ENCODE assay signal across 9 cellular contexts in the genomic region with DNA sequence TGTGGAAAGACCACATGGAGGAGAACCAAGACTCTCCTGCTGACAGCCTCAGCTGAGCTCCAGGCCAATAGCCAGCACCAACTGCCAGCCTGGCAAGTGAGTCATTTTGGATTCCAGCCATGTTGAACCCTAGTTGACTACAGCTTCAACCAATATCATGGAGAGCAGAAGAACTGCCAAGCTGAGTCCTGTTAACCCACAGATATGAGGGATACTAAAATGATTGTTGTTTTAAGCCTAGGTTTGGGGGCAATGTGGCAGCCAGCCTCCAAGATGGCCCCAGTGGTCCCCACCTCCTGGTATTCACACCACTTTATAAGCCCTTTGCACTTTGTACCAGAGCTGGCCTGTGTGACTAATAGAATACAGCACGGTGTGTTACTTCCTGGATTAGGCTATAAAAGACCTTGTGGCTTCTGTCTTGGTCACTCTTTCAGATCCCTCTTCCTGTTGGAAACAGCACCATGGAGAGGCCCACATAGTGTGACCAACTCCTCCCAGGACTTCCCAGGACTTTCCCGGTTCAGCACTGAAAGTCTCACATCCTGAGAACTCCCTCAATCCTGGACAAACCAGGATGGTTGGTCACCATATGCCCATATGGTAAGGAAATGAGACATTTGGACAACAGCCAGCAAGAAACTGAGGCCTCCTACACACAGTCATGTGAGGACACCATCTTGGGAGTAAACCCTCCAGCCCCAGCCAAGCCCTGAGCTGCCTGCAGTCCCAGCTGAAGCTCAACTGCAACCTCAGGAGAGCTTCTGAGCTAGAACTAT. TPM values are rescaled to one million over a fixed set of nuclear protein-coding genes. Genes with fewer than 3 reads are reported as not detected.
DNase-seq lines count a peak whose midpoint lies in the region; ATAC-seq, FAIRE-seq and TF ChIP-seq lines count a peak whose summit lies in the region.
"Had no signal": no experiment of that assay in that cellular context is flagged by ENCODE, and none has a peak within 500 bp of the region (broad histone marks: within the 10 kb centered on the region; RNA-seq: fewer than 3 reads in every experiment).

No MANE protein-coding gene starts in this region.

- no peaks in the 10 kb centered on the region for H3K36me3 ChIP-seq in Peyer's patch
- no peaks in the 10 kb centered on the region for H3K36me3 ChIP-seq in keratinocyte (ENCODE audit: control insufficient read depth in 2 of 2, extremely low read depth in 1 of 2, insufficient read depth in 2 of 2, low read length in 2 of 2)
- H3K36me3 ChIP-seq in left ventricle myocardium inferior = no peaks in the 10 kb centered on the region

- ATAC-seq in HG02798 (IDR thresholded peaks at IDR 0.05; ENCODE audit: poor library complexity, unreplicated experiment) = peak; percentile 70

- H4K20me1 ChIP-seq in keratinocyte (ENCODE audit: control insufficient read depth, extremely low read depth, insufficient read depth, low read length) = no peaks in the 10 kb centered on the region

- no peak overlapping the region for H3K4me3 ChIP-seq in Peyer's patch
- H3K4me3 ChIP-seq in keratinocyte (ENCODE audit: control insufficient read depth in 2 of 3, extremely low read depth in 1 of 3, insufficient read depth in 2 of 3, low read depth in 1 of 3, low read length in 3 of 3) = no peak overlapping the region
- H3K4me3 ChIP-seq in left ventricle myocardium inferior = no peak overlapping the region

- TF ChIP-seq POLR2A in Peyer's patch (IDR thresholded peaks at IDR 0.05) = peak; percentile 31 to 42

- FAIRE-seq in keratinocyte (lab: Jason Lieb, UNC) = peak; percentile 80
- FAIRE-seq: endometrium had no signal

- no peak overlapping the region for H3K27ac Mint-ChIP-seq in activated naive CD4-positive, alpha-beta T cell treated with anti-CD3 and anti-CD28 coated beads, Interleukin-2, amount 10 ng/mL, durations not matched to agents 7 days and 5 days

- TF ChIP-seq CTCF in GM10266 (IDR thresholded peaks at IDR 0.05; ENCODE audit: control insufficient read depth, insufficient read depth, low read depth, missing control alignments) (no peak), Peyer's patch (IDR thresholded peaks at IDR 0.05) (no peak), keratinocyte (optimal IDR thresholded peaks at IDR 0.05 in 1 of 3, IDR thresholded peaks at IDR 0.05 in 1 of 3, conservative IDR thresholded peaks at IDR 0.05 in 1 of 3; ENCODE audit: extremely low read depth in 1 of 3, insufficient read depth in 2 of 3, low read length in 3 of 3) (no peak), left ventricle myocardium inferior (IDR thresholded peaks at IDR 0.05; ENCODE audit: borderline replicate concordance) (no peak)

- peak overlapping the region; percentile 40 for H2AFZ ChIP-seq in keratinocyte (ENCODE audit: control insufficient read depth, low read length)

- no peaks in the 10 kb centered on the region for H3K9me1 ChIP-seq in keratinocyte (ENCODE audit: control insufficient read depth, extremely low read depth, insufficient read depth, low read length)

- CTCF ChIA-PET in activated naive CD4-positive, alpha-beta T cell treated with anti-CD3 and anti-CD28 coated beads, Interleukin-2, amount 10 ng/mL, durations not matched to agents 7 days and 5 days (lab: Charles Lee) = no interaction called here

- H3K4me1 ChIP-seq in Peyer's patch (peaks cover 0 to 12% (median 0%) of the 10 kb centered on the region in 4 donors), keratinocyte (ENCODE audit: control insufficient read depth, extremely low read depth, insufficient read depth, low read length) (peaks cover 15% of the 10 kb centered on the region), left ventricle myocardium inferior (peaks cover 8% of the 10 kb centered on the region)

- H3K27ac ChIP-seq in Peyer's patch = peak overlapping the region in 3 of 4 donors; percentile 37 to 73 (median 59)
- H3K27ac ChIP-seq in keratinocyte (ENCODE audit: control insufficient read depth, insufficient read depth, low read length) = no peak overlapping the region
- no peak overlapping the region for H3K27ac ChIP-seq in left ventricle myocardium inferior (replicated peaks)

- H3K9me3 ChIP-seq in Peyer's patch = no peaks in the 10 kb centered on the region
- no peaks in the 10 kb centered on the region for H3K9me3 ChIP-seq in keratinocyte (ENCODE audit: control insufficient read depth, low read depth, low read length)
- H3K9me3 ChIP-seq in left ventricle myocardium inferior (replicated peaks) = no peaks in the 10 kb centered on the region

- H3K36me3 Mint-ChIP-seq in activated naive CD4-positive, alpha-beta T cell treated with anti-CD3 and anti-CD28 coated beads, Interleukin-2, amount 10 ng/mL, durations not matched to agents 7 days and 5 days = no peaks in the 10 kb centered on the region

- DNase-seq in GM10266 (ENCODE audit: extremely low spot score) (peak; percentile 53), Peyer's patch (peak in 2 of 3 donors; percentile 50 to 76), keratinocyte (ENCODE audit: low read depth, low spot score) (peak; percentile 9), NCI-H146 treated with DMSO at 0.1 percent for 48 hours (lab: John Stamatoyannopoulos, UW; ENCODE audit: unreplicated experiment) (no peak), left ventricle myocardium inferior (no peak), NCI-H1417 (lab: John Stamatoyannopoulos, UW) (no peak)
- no peak for DNase-seq in activated naive CD4-positive, alpha-beta T cell treated with anti-CD3 and anti-CD28 coated beads, Interleukin-2, amount 10 ng/mL, durations not matched to agents 7 days and 5 days

- H3K4me2 ChIP-seq in keratinocyte (ENCODE audit: control insufficient read depth, extremely low read depth, insufficient read depth, low read depth, low read length) = peak overlapping the region; percentile 27

- intact Hi-C loops in left ventricle myocardium inferior (cut with micrococcal nuclease) = no loop called here

- dilution Hi-C loops in keratinocyte (cut with MboI; ENCODE audit: extremely low pct_ligation_motif_present, low sequenced_read_pairs) = no loop called here

- no peaks in the 10 kb centered on the region for H3K79me2 ChIP-seq in keratinocyte (ENCODE audit: control insufficient read depth, insufficient read depth, low read length)

- peaks cover 2% of the 10 kb centered on the region for H3K9me3 Mint-ChIP-seq in activated naive CD4-positive, alpha-beta T cell treated with anti-CD3 and anti-CD28 coated beads, Interleukin-2, amount 10 ng/mL, durations not matched to agents 7 days and 5 days

- no peak overlapping the region for H3K4me3 Mint-ChIP-seq in activated naive CD4-positive, alpha-beta T cell treated with anti-CD3 and anti-CD28 coated beads, Interleukin-2, amount 10 ng/mL, durations not matched to agents 7 days and 5 days

- no peaks in the 10 kb centered on the region for H3K4me1 Mint-ChIP-seq in activated naive CD4-positive, alpha-beta T cell treated with anti-CD3 and anti-CD28 coated beads, Interleukin-2, amount 10 ng/mL, durations not matched to agents 7 days and 5 days

- H3K27me3 Mint-ChIP-seq in activated naive CD4-positive, alpha-beta T cell treated with anti-CD3 and anti-CD28 coated beads, Interleukin-2, amount 10 ng/mL, durations not matched to agents 7 days and 5 days = peaks cover 9% of the 10 kb centered on the region

- H3K27me3 ChIP-seq in Peyer's patch (no peaks in the 10 kb centered on the region), keratinocyte (ENCODE audit: control insufficient read depth, extremely low read depth, insufficient read depth, low read length) (no peaks in the 10 kb centered on the region), left ventricle myocardium inferior (ENCODE audit: low read depth) (no peaks in the 10 kb centered on the region)

- H3K9ac ChIP-seq in keratinocyte (ENCODE audit: control insufficient read depth, extremely low read depth, insufficient read depth, low read length) = no peak overlapping the region

RNA-seq across cellular contexts. Expression of a gene that starts 32.4 kb away (rescaled TPM):
- total RNA-seq in Peyer's patch (100 to 1,000 TPM in 1 of 4 donors, 10 to 100 TPM in 3; 45.0 to 123 (median 58.3) TPM), left ventricle myocardium inferior (134 TPM)
- polyA plus RNA-seq in keratinocyte = 86.2 to 150 TPM (median 122 TPM) in 3 replicates
- 73.5 TPM for polyA plus RNA-seq in keratinocyte (2011; ENCODE audit: low read depth)
- polyA plus RNA-seq in keratinocyte (2011; cell fraction: cytosol; rRNA removed) = 88.1 and 174 TPM in 2 replicates
- polyA plus RNA-seq in keratinocyte (2011; cell fraction: nucleus; rRNA removed) = 76.3 and 95.7 TPM in 2 replicates
- polyA plus RNA-seq in keratinocyte (2012; ENCODE audit: low replicate concordance) = 107 and 169 TPM in 2 replicates
- 43.6 to 107 TPM (median 47.8 TPM) in 3 replicates for polyA minus RNA-seq in keratinocyte
- 90.7 TPM for polyA minus RNA-seq in keratinocyte (2011; cell fraction: cytosol; rRNA and poly(A)+ RNA removed)
- polyA minus RNA-seq in keratinocyte (2011; cell fraction: nucleus; rRNA and poly(A)+ RNA removed) = 37.7 and 62.8 TPM in 2 replicates

Comparison
In these comparisons a context has a peak if more than half of its experiments do, and no peak if none do; other contexts are left out.
1. DNase-seq: peak in GM10266 (single experiment), Peyer's patch (2 of 3) and keratinocyte (single experiment); none in NCI-H146 treated with DMSO at 0.1 percent for 48 hours (single experiment), left ventricle myocardium inferior (single experiment), activated naive CD4-positive, alpha-beta T cell treated with anti-CD3 and anti-CD28 coated beads, Interleukin-2, amount 10 ng/mL, durations not matched to agents 7 days and 5 days (single experiment) and NCI-H1417 (0 of 3).
2. H3K27ac ChIP-seq: peak in Peyer's patch (3 of 4); none in keratinocyte (single experiment) and left ventricle myocardium inferior (single experiment).